ENCODE assay signal across 12 cellular contexts in the genomic region with DNA sequence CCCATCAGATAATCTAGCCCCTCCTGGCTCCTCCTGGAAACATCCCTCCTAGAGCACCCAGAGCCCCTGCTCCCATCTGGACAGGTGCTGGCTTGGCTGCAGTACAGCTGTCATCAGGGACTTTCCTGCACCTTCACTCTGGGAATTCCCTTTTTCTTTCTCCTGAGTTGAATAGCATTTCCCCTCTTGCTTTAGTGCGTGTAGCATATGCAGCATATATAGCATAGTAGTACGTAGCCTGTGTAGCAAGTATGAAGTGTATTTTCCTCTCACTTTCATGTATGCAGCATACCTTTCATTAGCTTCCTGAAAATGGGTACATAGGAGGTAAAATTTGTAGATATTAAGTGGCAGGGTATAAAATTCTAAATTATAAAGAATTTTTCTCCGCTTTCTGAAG.
DNase-seq lines count a peak whose midpoint lies in the region; ATAC-seq and TF ChIP-seq lines count a peak whose summit lies in the region.
"Had no signal": no experiment of that assay in that cellular context is flagged by ENCODE, and none has a peak within 500 bp of the region (broad histone marks: within the 10 kb centered on the region; RNA-seq: fewer than 3 reads in every experiment).

No MANE protein-coding gene starts in this region.

- H3K9me3 Mint-ChIP-seq in CD4-positive, alpha-beta T cell: no peaks in the 10 kb centered on the region
- H3K9me3 Mint-ChIP-seq: endodermal cell had no signal

- peaks cover 0 to 2% of the 10 kb centered on the region in 2 experiments for H3K4me1 ChIP-seq in trophoblast cell (ENCODE audit: control insufficient read depth in 1 of 2, insufficient read depth in 2 of 2, low read length in 2 of 2)
- H3K4me1 ChIP-seq in vagina: no peaks in the 10 kb centered on the region
- H3K4me1 ChIP-seq: BLaER1 treated with 17β-estradiol and CSF1 and Interleukin-3, amounts not matched to agents 10 nM and 100 nM had no signal

- no peak overlapping the region for H3K4ac ChIP-seq in trophoblast cell (ENCODE audit: low read depth, low read length)

- H4K12ac ChIP-seq in trophoblast cell (ENCODE audit: low read depth, low read length): no peak overlapping the region

- no peak overlapping the region for H2BK5ac ChIP-seq in trophoblast cell (ENCODE audit: low read depth, low read length, poor library complexity)

- H2BK120ac ChIP-seq in trophoblast cell (ENCODE audit: insufficient read depth, low read length, poor library complexity): no peak overlapping the region

- no peak for DNase-seq in CD4-positive, alpha-beta T cell
- DNase-seq in NCI-H524 treated with DMSO at 0.1 percent for 48 hours (lab: John Stamatoyannopoulos, UW) (peak; percentile 59), trophoblast cell (no peak), vagina (ENCODE audit: extremely low spot score in 2 of 2) (no peak), amniotic stem cell (lab: John Stamatoyannopoulos, UW) (no peak), NCI-H1417 (lab: John Stamatoyannopoulos, UW) (no peak)
- DNase-seq: endodermal cell, small intestine had no signal

- no peak overlapping the region for H3K14ac ChIP-seq in trophoblast cell (ENCODE audit: low read length)

- no peak overlapping the region for H4K8ac ChIP-seq in trophoblast cell (ENCODE audit: low read depth, low read length)

- H3K36me3 Mint-ChIP-seq in CD4-positive, alpha-beta T cell (ENCODE audit: low read depth): peaks cover 89% of the 10 kb centered on the region

- H3K4me3 Mint-ChIP-seq in CD4-positive, alpha-beta T cell: no peak overlapping the region
- H3K4me3 Mint-ChIP-seq: endodermal cell had no signal

- TF ChIP-seq POLR2A in vagina (IDR thresholded peaks at IDR 0.05): no peak

- H3K9me3 ChIP-seq in CD4-positive, alpha-beta T cell (ENCODE audit: control insufficient read depth, low read length): no peaks in the 10 kb centered on the region
- no peaks in the 10 kb centered on the region for H3K9me3 ChIP-seq in trophoblast cell (ENCODE audit: insufficient read depth, low read depth, low read length)
- no peaks in the 10 kb centered on the region for H3K9me3 ChIP-seq in vagina
- H3K9me3 ChIP-seq: BLaER1 treated with 17β-estradiol and CSF1 and Interleukin-3, amounts not matched to agents 10 nM and 100 nM; thoracic aorta had no signal

- POLR2A ChIA-PET in CD4-positive, alpha-beta T cell (lab: Charles Lee): interaction anchor here (1.0 to 2.0 kb wide), 2 partner anchors 24 to 73 kb away, joined by 3 to 7 read pairs; no protein-coding TSS in a partner anchor

- no peak overlapping the region for H3K27ac ChIP-seq in CD4-positive, alpha-beta T cell (ENCODE audit: low read depth, low read length)
- H3K27ac ChIP-seq in trophoblast cell (ENCODE audit: low read depth, low read length): no peak overlapping the region
- H3K27ac ChIP-seq in vagina: no peak overlapping the region
- H3K27ac ChIP-seq: BLaER1 treated with 17β-estradiol and CSF1 and Interleukin-3, amounts not matched to agents 10 nM and 100 nM; thoracic aorta had no signal

- H3K27me3 ChIP-seq in CD4-positive, alpha-beta T cell (ENCODE audit: control insufficient read depth, insufficient read depth, low read length): no peaks in the 10 kb centered on the region
- H3K27me3 ChIP-seq in trophoblast cell (ENCODE audit: insufficient read depth, low read length) (no peaks in the 10 kb centered on the region), vagina (no peaks in the 10 kb centered on the region)
- H3K27me3 ChIP-seq: BLaER1 treated with 17β-estradiol and CSF1 and Interleukin-3, amounts not matched to agents 10 nM and 100 nM had no signal

- no peak overlapping the region for H4K91ac ChIP-seq in trophoblast cell (ENCODE audit: low read depth, low read length)

- intact Hi-C loops in CD4-positive, alpha-beta T cell (cut with DNase I, micrococcal nuclease): no loop called here
- intact Hi-C loops in vagina (cut with DNase I): no loop called here

- peak overlapping the region; percentile 79 for H3K27ac Mint-ChIP-seq in CD4-positive, alpha-beta T cell
- H3K27ac Mint-ChIP-seq: endodermal cell had no signal

- H3K36me3 ChIP-seq in trophoblast cell (ENCODE audit: control insufficient read depth in 1 of 2, insufficient read depth in 2 of 2, low read length in 2 of 2) (no peaks in the 10 kb centered on the region), vagina (peaks cover 0 to 14% of the 10 kb centered on the region in 2 donors)

- H2BK12ac ChIP-seq in trophoblast cell (ENCODE audit: low read length): no peak overlapping the region

- no peak overlapping the region for H3K23ac ChIP-seq in trophoblast cell (ENCODE audit: low read length)

- H3K79me1 ChIP-seq in trophoblast cell (ENCODE audit: low read length): no peaks in the 10 kb centered on the region

- no peaks in the 10 kb centered on the region for H3K79me2 ChIP-seq in trophoblast cell (ENCODE audit: control insufficient read depth, insufficient read depth, low read length, poor library complexity)

- no peaks in the 10 kb centered on the region for H3K27me3 Mint-ChIP-seq in CD4-positive, alpha-beta T cell

- WGBS in trophoblast cell (ENCODE audit: extremely low coverage, insufficient coverage, insufficient read length): no CpG with 5 or more reads among the region's 3 CpGs

- H3K4me3 ChIP-seq in trophoblast cell (ENCODE audit: low read depth, low read length) (no peak overlapping the region), vagina (no peak overlapping the region)
- H3K4me3 ChIP-seq: BLaER1 treated with 17β-estradiol and CSF1 and Interleukin-3, amounts not matched to agents 10 nM and 100 nM; thoracic aorta had no signal

- H2AFZ ChIP-seq in trophoblast cell (ENCODE audit: insufficient read depth, low read length, poor library complexity): no peak overlapping the region

- peak; percentile 60 for ATAC-seq in CD4-positive, alpha-beta T cell (ENCODE audit: poor library complexity)
- ATAC-seq in GM19023 (IDR thresholded peaks at IDR 0.05; ENCODE audit: unreplicated experiment) (peak; percentile 97), HG02798 (IDR thresholded peaks at IDR 0.05; ENCODE audit: poor library complexity, unreplicated experiment) (peak; percentile 98)

- CTCF ChIA-PET in CD4-positive, alpha-beta T cell (lab: Charles Lee): no interaction called here

- H2AK5ac ChIP-seq in trophoblast cell (ENCODE audit: low read length): no peak overlapping the region

- no peak overlapping the region for H3K9ac ChIP-seq in trophoblast cell (ENCODE audit: low read length)
- H3K9ac ChIP-seq: BLaER1 treated with 17β-estradiol and CSF1 and Interleukin-3, amounts not matched to agents 10 nM and 100 nM had no signal

- peaks cover 28% of the 10 kb centered on the region for H3K4me1 Mint-ChIP-seq in CD4-positive, alpha-beta T cell (ENCODE audit: low read depth)
- H3K4me1 Mint-ChIP-seq: endodermal cell had no signal

- H3K18ac ChIP-seq in trophoblast cell (ENCODE audit: low read length): no peak overlapping the region

- no peak overlapping the region for H3K4me2 ChIP-seq in trophoblast cell (ENCODE audit: low read length)
- H3K4me2 ChIP-seq: BLaER1 treated with 17β-estradiol and CSF1 and Interleukin-3, amounts not matched to agents 10 nM and 100 nM had no signal

- no peak for TF ChIP-seq CTCF in CD4-positive, alpha-beta T cell (IDR thresholded peaks at IDR 0.05)
- no peak for TF ChIP-seq CTCF in vagina (IDR thresholded peaks at IDR 0.05)
